Comparison of ENCODE assay signal across 22 cellular contexts in the genomic region with DNA sequence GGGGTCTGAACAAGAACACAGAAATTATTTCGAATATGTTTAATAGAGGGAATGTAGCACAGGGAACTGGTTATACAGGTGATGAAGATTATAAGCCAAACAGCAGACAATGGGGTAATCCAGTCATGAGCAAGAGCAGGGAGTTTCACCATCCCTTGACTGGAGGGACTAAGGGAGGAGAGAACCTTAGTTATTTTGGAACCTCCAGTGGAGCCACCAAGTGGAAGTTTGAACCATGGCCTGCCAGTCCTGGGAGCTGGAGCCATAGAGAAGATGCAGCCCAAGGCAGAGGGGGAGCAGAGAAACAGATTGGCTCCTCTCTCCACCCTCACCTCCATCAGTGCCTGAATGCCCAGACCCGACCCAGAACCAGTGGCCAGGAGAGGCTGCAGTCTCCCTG.
A peak's percentile ranks its signal among the peaks of the same experiment; 100 is the strongest.
DNase-seq lines count a peak whose midpoint lies in the region; ATAC-seq, FAIRE-seq and TF ChIP-seq lines count a peak whose summit lies in the region.
"Had no signal": no experiment of that assay in that cellular context is flagged by ENCODE, and none has a peak within 500 bp of the region (broad histone marks: within the 10 kb centered on the region; RNA-seq: fewer than 3 reads in every experiment).

No MANE protein-coding gene starts in this region.

- H3K27me3 Mint-ChIP-seq in activated T-helper 17 cell treated with anti-CD3 and anti-CD28 coated beads, Interleukin-2, amount 50 U/mL, for 72 hours: peaks cover 3% of the 10 kb centered on the region

- no peak overlapping the region for H3K14ac ChIP-seq in H1 (ENCODE audit: insufficient read length)

- H3K36me3 Mint-ChIP-seq in activated T-helper 17 cell treated with anti-CD3 and anti-CD28 coated beads, Interleukin-2, amount 50 U/mL, for 72 hours (ENCODE audit: low read depth): no peaks in the 10 kb centered on the region
- H3K36me3 Mint-ChIP-seq: CD4-positive, alpha-beta memory T cell had no signal

- H3K23ac ChIP-seq in H1 (ENCODE audit: insufficient read length): no peak overlapping the region
- H3K23ac ChIP-seq in mesendoderm (ENCODE audit: low read length): no peak overlapping the region

- H4K8ac ChIP-seq in H1 (ENCODE audit: extremely low read depth, insufficient read depth, low read length) (no peak overlapping the region), mesendoderm (ENCODE audit: low read depth, low read length) (no peak overlapping the region)

- TF ChIP-seq CTCF in OCI-LY7 (conservative IDR thresholded peaks at IDR 0.05; ENCODE audit: low read length): 0 out of 2 replicates have a peak, but pooled peaks have one; percentile 16
- peak in 2 of 3 experiments; percentile 2; a peak in 2 of 4 replicates for TF ChIP-seq CTCF in H1 (IDR thresholded peaks at IDR 0.05; ENCODE audit: control extremely low read depth in 1 of 3, insufficient read depth in 1 of 3, low read depth in 1 of 3, low read length in 3 of 3)

- H3K27ac Mint-ChIP-seq in activated T-helper 17 cell treated with anti-CD3 and anti-CD28 coated beads, Interleukin-2, amount 50 U/mL, for 72 hours: no peak overlapping the region

- H3K9me3 ChIP-seq in OCI-LY7 (ENCODE audit: low read length) (no peaks in the 10 kb centered on the region), H1 (ENCODE audit: insufficient read depth in 2 of 2, low read depth in 1 of 2, low read length in 1 of 2) (no peaks in the 10 kb centered on the region)
- H3K9me3 ChIP-seq: BLaER1 had no signal

- TF ChIP-seq RAD21 in H1 (IDR thresholded peaks at IDR 0.05 in 1 of 2, conservative IDR thresholded peaks at IDR 0.05 in 1 of 2; ENCODE audit: low read depth in 2 of 2, low read length in 2 of 2): peak; percentile 21 to 31; a peak in 2 of 4 replicates

- H3K79me2 ChIP-seq in OCI-LY7 (ENCODE audit: insufficient read depth, low read depth, low read length) (no peaks in the 10 kb centered on the region), H1 (ENCODE audit: control insufficient read depth in 1 of 2, insufficient read depth in 2 of 2, low read length in 2 of 2) (no peaks in the 10 kb centered on the region), mesendoderm (ENCODE audit: control insufficient read depth, insufficient read depth, low read length) (no peaks in the 10 kb centered on the region)

- H3K27ac ChIP-seq in OCI-LY7 (ENCODE audit: low read depth, low read length, poor library complexity, severe bottlenecking) (no peak overlapping the region), H1 (ENCODE audit: low read depth, low read length) (no peak overlapping the region), mesendoderm (ENCODE audit: low read depth, low read length) (no peak overlapping the region)
- H3K27ac ChIP-seq: BLaER1 had no signal

- no peaks in the 10 kb centered on the region for H3K36me3 ChIP-seq in OCI-LY7 (ENCODE audit: insufficient read depth, low read length)
- H3K36me3 ChIP-seq in H1 (ENCODE audit: control insufficient read depth in 2 of 4, insufficient read depth in 4 of 4, low read length in 3 of 4): no peaks in the 10 kb centered on the region
- H3K36me3 ChIP-seq in mesendoderm (ENCODE audit: control insufficient read depth, insufficient read depth, low read length): no peaks in the 10 kb centered on the region
- H3K36me3 ChIP-seq: BLaER1 had no signal

- peak; percentile 6 for DNase-seq in NCI-H82 (lab: John Stamatoyannopoulos, UW)
- DNase-seq in NCI-H82 treated with DMSO at 0.1 percent for 48 hours (lab: John Stamatoyannopoulos, UW; ENCODE audit: unreplicated experiment): no peak
- DNase-seq in OCI-LY7 (ENCODE audit: low spot score): no peak
- no peak for DNase-seq in H1 (ENCODE audit: low read depth in 1 of 2, low spot score in 2 of 2)
- peak; percentile 40 for DNase-seq in mesendoderm
- DNase-seq in T-helper 9 cell: no peak
- no peak for DNase-seq in NCI-H2107 treated with DMSO at 0.1 percent for 48 hours (lab: John Stamatoyannopoulos, UW; ENCODE audit: unreplicated experiment)
- DNase-seq: 8988T; CD4-positive, alpha-beta memory T cell; DMS53; EL; GOT3; KG1; MV-4-11; NCI-H1417; NCI-H187 treated with DMSO at 0.1 percent for 48 hours; NCI-H526 had no signal

- H3K56ac ChIP-seq in H1 (replicated peaks; ENCODE audit: insufficient read length, low read depth, low read length) (no peak overlapping the region), mesendoderm (ENCODE audit: low read length) (no peak overlapping the region)

- H4K20me1 ChIP-seq in OCI-LY7 (ENCODE audit: insufficient read depth, low read length) (no peaks in the 10 kb centered on the region), H1 (replicated peaks in 1 of 2; ENCODE audit: control insufficient read depth in 1 of 2, insufficient read depth in 2 of 2, low read length in 2 of 2) (no peaks in the 10 kb centered on the region)
- H4K20me1 ChIP-seq: BLaER1 had no signal

- no peaks in the 10 kb centered on the region for H3K9me2 ChIP-seq in OCI-LY7 (ENCODE audit: insufficient read depth, low read length)

- H3K18ac ChIP-seq in H1 (ENCODE audit: extremely low read depth, low read length) (no peak overlapping the region), mesendoderm (ENCODE audit: low read length) (no peak overlapping the region)

- H3K79me1 ChIP-seq in H1 (ENCODE audit: low read depth, low read length) (no peaks in the 10 kb centered on the region), mesendoderm (ENCODE audit: low read length) (no peaks in the 10 kb centered on the region)

- no peak for FAIRE-seq in H1 (lab: Jason Lieb, UNC)
- FAIRE-seq: GM12891, RCC 7860 had no signal

- no peak for TF ChIP-seq EP300 in H1 (IDR thresholded peaks at IDR 0.05; ENCODE audit: borderline replicate concordance in 1 of 2, low read depth in 2 of 2, low read length in 2 of 2)

- H2BK5ac ChIP-seq in H1 (ENCODE audit: low read depth, low read length) (no peak overlapping the region), mesendoderm (ENCODE audit: low read length) (no peak overlapping the region)

- 77% methylated on average over 2 of the region's 2 CpGs; no CpG with 5 or more reads in 1 of the 2 experiments for WGBS in H1 (ENCODE audit: extremely low coverage in 1 of 2, insufficient coverage in 1 of 2, insufficient read length in 1 of 2, insufficient replicate concordance in 2 of 2, low coverage in 1 of 2, low lambda C conversion rate in 2 of 2, missing lambda C conversion rate in 1 of 2), 2 experiments
- WGBS in mesendoderm (ENCODE audit: extremely low coverage, insufficient coverage, low lambda C conversion rate): no CpG with 5 or more reads among the region's 2 CpGs

- H3K4me2 ChIP-seq in OCI-LY7 (ENCODE audit: low read length) (no peak overlapping the region), H1 (ENCODE audit: insufficient read depth in 1 of 2, low read depth in 2 of 2, low read length in 2 of 2) (no peak overlapping the region), mesendoderm (ENCODE audit: low read length) (no peak overlapping the region)
- H3K4me2 ChIP-seq: BLaER1 had no signal

- H3K4me1 ChIP-seq in OCI-LY7 (ENCODE audit: insufficient read depth, low read length, poor library complexity, severe bottlenecking) (no peaks in the 10 kb centered on the region), H1 (replicated peaks in 1 of 4; ENCODE audit: control insufficient read depth in 3 of 4, insufficient read depth in 4 of 4, low read length in 3 of 4) (no peaks in the 10 kb centered on the region), mesendoderm (ENCODE audit: control insufficient read depth, low read depth, low read length) (no peaks in the 10 kb centered on the region)
- H3K4me1 ChIP-seq: BLaER1 had no signal

- POLR2A ChIA-PET in OCI-LY7 (lab: Charles Lee): interaction anchor here (0.6 to 2.1 kb wide), 4 partner anchors 9 to 447 kb away, joined by 3 to 5 read pairs (median 4); no protein-coding TSS in a partner anchor
- POLR2A ChIA-PET in H1 (lab: Charles Lee; ENCODE audit: partially characterized antibody): no interaction called here

- no TSS peak for BruUV-seq in OCI-LY7 (replicated peaks; lab: Mats Ljungman, UMichigan)

- H2BK20ac ChIP-seq in H1 (ENCODE audit: low read length): no peak overlapping the region

- H2BK12ac ChIP-seq in H1 (ENCODE audit: low read depth, low read length): no peak overlapping the region

- H2BK15ac ChIP-seq in H1 (ENCODE audit: low read length) (no peak overlapping the region), mesendoderm (replicated peaks; ENCODE audit: low read depth) (no peak overlapping the region)

- H3K4ac ChIP-seq in H1 (replicated peaks; ENCODE audit: insufficient read length, low read depth, low read length): no peak overlapping the region
- no peak overlapping the region for H3K4ac ChIP-seq in mesendoderm (ENCODE audit: low read depth, low read length)

- H3K9me3 Mint-ChIP-seq in activated T-helper 17 cell treated with anti-CD3 and anti-CD28 coated beads, Interleukin-2, amount 50 U/mL, for 72 hours: no peaks in the 10 kb centered on the region
- H3K9me3 Mint-ChIP-seq: CD4-positive, alpha-beta memory T cell had no signal

- H3K4me1 Mint-ChIP-seq in activated T-helper 17 cell treated with anti-CD3 and anti-CD28 coated beads, Interleukin-2, amount 50 U/mL, for 72 hours: no peaks in the 10 kb centered on the region

- H4K91ac ChIP-seq in H1 (replicated peaks; ENCODE audit: insufficient read length, low read length): no peak overlapping the region

- H3K27me3 ChIP-seq in H1 (replicated peaks in 1 of 4; ENCODE audit: control insufficient read depth in 3 of 4, extremely low read depth in 1 of 4, insufficient read depth in 3 of 4, low read length in 3 of 4) (no peaks in the 10 kb centered on the region), mesendoderm (ENCODE audit: insufficient read depth, low read length, poor library complexity) (no peaks in the 10 kb centered on the region)
- H3K27me3 ChIP-seq: BLaER1 had no signal

- CTCF ChIA-PET in OCI-LY7 (lab: Charles Lee; ENCODE audit: unreplicated experiment) (no interaction called here), H1 (lab: Charles Lee; ENCODE audit: partially characterized antibody) (interaction anchor here (1.1 to 2.6 kb wide), 3 partner anchors 47 to 282 kb away, joined by 3 to 7 read pairs (median 4); a partner anchor contains a TSS)

- intact Hi-C loops in OCI-LY7 (cut with micrococcal nuclease; ENCODE audit: unreplicated experiment): no loop called here

- no peak overlapping the region for H2AK5ac ChIP-seq in H1 (ENCODE audit: low read depth, low read length)
- H2AK5ac ChIP-seq in mesendoderm (ENCODE audit: low read length): no peak overlapping the region

- H3K4me3 Mint-ChIP-seq in activated T-helper 17 cell treated with anti-CD3 and anti-CD28 coated beads, Interleukin-2, amount 50 U/mL, for 72 hours: no peak overlapping the region
- H3K4me3 Mint-ChIP-seq: CD4-positive, alpha-beta memory T cell had no signal

- no peak overlapping the region for H2BK120ac ChIP-seq in H1 (replicated peaks; ENCODE audit: low read depth, low read length)
- H2BK120ac ChIP-seq in mesendoderm (ENCODE audit: low read depth, low read length): no peak overlapping the region

- H3K23me2 ChIP-seq in H1 (ENCODE audit: low read depth, low read length): no peaks in the 10 kb centered on the region; the same call in 1 of the 2 replicates

- no peak overlapping the region for H3K4me3 ChIP-seq in OCI-LY7 (ENCODE audit: low read depth, low read length, poor library complexity, severe bottlenecking)
- H3K4me3 ChIP-seq in H1 (ENCODE audit: extremely low read depth in 1 of 4, insufficient read depth in 2 of 4, low read depth in 3 of 4, low read length in 4 of 4): no peak overlapping the region
- no peak overlapping the region for H3K4me3 ChIP-seq in mesendoderm (ENCODE audit: low read length)
- H3K4me3 ChIP-seq: BLaER1 had no signal

- ATAC-seq in activated T-helper 17 cell treated with anti-CD3 and anti-CD28 coated beads, Interleukin-2, amount 50 U/mL, for 72 hours (replicated peaks): no peak
- ATAC-seq: Right ventricle myocardium inferior had no signal

- H4K5ac ChIP-seq in H1 (ENCODE audit: insufficient read length, low read depth, low read length) (no peak overlapping the region), mesendoderm (ENCODE audit: low read length) (no peak overlapping the region)

- H2AFZ ChIP-seq in OCI-LY7 (ENCODE audit: low read length) (no peak overlapping the region), H1 (ENCODE audit: low read length) (no peak overlapping the region)

- H3K9ac ChIP-seq in H1 (replicated peaks in 1 of 4; ENCODE audit: extremely low read depth in 1 of 4, low read depth in 3 of 4, low read length in 3 of 4) (no peak overlapping the region), mesendoderm (ENCODE audit: low read length) (no peak overlapping the region)
- H3K9ac ChIP-seq: BLaER1 had no signal

- TF ChIP-seq POLR2A in H1 (IDR thresholded peaks at IDR 0.05; ENCODE audit: control extremely low read depth in 1 of 2, low read depth in 2 of 2, low read length in 2 of 2): no peak

Comparison
In these comparisons a context has a peak if more than half of its experiments do, and no peak if none do; other contexts are left out.
1. DNase-seq: peak in NCI-H82 (single experiment) and mesendoderm (single experiment); none in NCI-H82 treated with DMSO at 0.1 percent for 48 hours (single experiment), OCI-LY7 (single experiment), H1 (0 of 2), T-helper 9 cell (single experiment) and NCI-H2107 treated with DMSO at 0.1 percent for 48 hours (single experiment).